ENCODE assay signal across 8 cellular contexts in genomic region chr1:167722870-167723251, GRCh38. TPM values are rescaled to one million over a fixed set of nuclear protein-coding genes. Genes with fewer than 3 reads are reported as not detected.
A peak's percentile ranks its signal among the peaks of the same experiment; 100 is the strongest.
DNase-seq lines count a peak whose midpoint lies in the region; ATAC-seq and TF ChIP-seq lines count a peak whose summit lies in the region.

No MANE protein-coding gene starts in this region.

- CTCF ChIA-PET in AG04450 (lab: Charles Lee) = interaction anchor here (0.7 to 1.7 kb wide), 3 partner anchors 26 to 362 kb away, joined by 3 to 8 read pairs (median 4); no protein-coding TSS in a partner anchor

- POLR2A ChIA-PET in AG04450 (lab: Yijun Ruan, JAX) = interaction anchor here (1.5 to 1.6 kb wide), 2 partner anchors 68 to 69 kb away, joined by 4 to 15 read pairs; no protein-coding TSS in a partner anchor

- peak overlapping the region; percentile 80 for H3K4me3 ChIP-seq in AG04450 (ENCODE audit: low read depth, low read length)
- peak overlapping the region; percentile 86 for H3K4me3 ChIP-seq in HUES48 (ENCODE audit: low read depth, low read length)
- peak overlapping the region; percentile 72 to 82 for H3K4me3 ChIP-seq in cardiac fibroblast (replicated peaks in 1 of 2; ENCODE audit: low read depth in 2 of 2, low read length in 2 of 2)
- peak overlapping the region; percentile 77 to 97 for H3K4me3 ChIP-seq in muscle layer of duodenum (ENCODE audit: low read depth in 1 of 2, low read length in 2 of 2)

- H3K27ac ChIP-seq in AG04450 (ENCODE audit: low read depth, low read length) (no peak overlapping the region), HUES48 (ENCODE audit: low read depth, low read length) (peak overlapping the region; percentile 46), muscle layer of duodenum (ENCODE audit: low read length) (peak overlapping the region; percentile 47)

- H3K9ac ChIP-seq in HUES48 (ENCODE audit: low read depth, low read length) = peak overlapping the region; percentile 72

- ATAC-seq in HG03439 (IDR thresholded peaks at IDR 0.05; ENCODE audit: unreplicated experiment) (no peak), HG02588 (IDR thresholded peaks at IDR 0.05; ENCODE audit: unreplicated experiment) (no peak)

- TF ChIP-seq CTCF in AG04450 (IDR thresholded peaks at IDR 0.05; ENCODE audit: low read depth, low read length) (no peak), cardiac fibroblast (IDR thresholded peaks at IDR 0.05; ENCODE audit: low read depth, low read length) (no peak)

- no peaks in the 10 kb centered on the region; the same call in 1 of the 2 replicates for H3K9me3 ChIP-seq in AG04450 (ENCODE audit: control insufficient read depth, insufficient read depth, low read length)
- H3K9me3 ChIP-seq in HUES48 (ENCODE audit: control insufficient read depth, insufficient read depth, low read length) = no peaks in the 10 kb centered on the region
- H3K9me3 ChIP-seq in muscle layer of duodenum (ENCODE audit: control insufficient read depth in 1 of 2, low read length in 2 of 2) = no peaks in the 10 kb centered on the region

- DNase-seq in AG04450 (ENCODE audit: low read depth, low spot score) (no peak), cardiac fibroblast (ENCODE audit: low read depth in 2 of 2) (no peak), DMS79 (lab: John Stamatoyannopoulos, UW) (no peak), CD1c-positive myeloid dendritic cell (ENCODE audit: extremely low spot score) (no peak)

- H3K4me1 ChIP-seq in HUES48 (ENCODE audit: control insufficient read depth, insufficient read depth, low read length) = peaks cover 46% of the 10 kb centered on the region
- H3K4me1 ChIP-seq in muscle layer of duodenum (ENCODE audit: control insufficient read depth in 1 of 2, insufficient read depth in 2 of 2, low read length in 2 of 2) = peaks cover 16% of the 10 kb centered on the region in 2 donors

- no peaks in the 10 kb centered on the region for H3K27me3 ChIP-seq in AG04450 (ENCODE audit: control insufficient read depth, insufficient read depth, low read length)
- H3K27me3 ChIP-seq in HUES48 (ENCODE audit: control insufficient read depth, insufficient read depth, low read length) = 0 out of 2 replicates have a peak, but pooled peaks cover 3% of the 10 kb centered on the region
- H3K27me3 ChIP-seq in muscle layer of duodenum (ENCODE audit: low read depth, low read length) = no peaks in the 10 kb centered on the region

- H3K36me3 ChIP-seq in HUES48 (ENCODE audit: control insufficient read depth, insufficient read depth, low read length) (no peaks in the 10 kb centered on the region), muscle layer of duodenum (ENCODE audit: control insufficient read depth in 1 of 2, insufficient read depth in 2 of 2, low read length in 2 of 2) (no peaks in the 10 kb centered on the region)

RNA-seq across cellular contexts. Expression of gene MPZL1, which starts 1.1 kb away (rescaled TPM):
- polyA plus RNA-seq in AG04450 (2011; rRNA removed) = 144 and 198 TPM in 2 replicates
- polyA minus RNA-seq in AG04450 (2011; rRNA and poly(A)+ RNA removed) = 82.1 and 111 TPM in 2 replicates
